16 cellular contexts compared by ENCODE assay signal in genomic region chr14:32702088-32702487, GRCh38.
A peak's percentile ranks its signal among the peaks of the same experiment; 100 is the strongest.
DNase-seq lines count a peak whose midpoint lies in the region; ATAC-seq, FAIRE-seq and TF ChIP-seq lines count a peak whose summit lies in the region.
"Had no signal": no experiment of that assay in that cellular context is flagged by ENCODE, and none has a peak within 500 bp of the region (broad histone marks: within the 10 kb centered on the region; RNA-seq: fewer than 3 reads in every experiment).

No MANE protein-coding gene starts in this region.

- H3K4me3 Mint-ChIP-seq in CD4-positive, alpha-beta T cell: no peak overlapping the region
- peak overlapping the region; percentile 47 for H3K4me3 Mint-ChIP-seq in activated T-helper 17 cell treated with anti-CD3 and anti-CD28 coated beads, Interleukin-2, amount 50 U/mL, for 72 hours
- H3K4me3 Mint-ChIP-seq: activated naive CD8-positive, alpha-beta T cell treated with anti-CD3 and anti-CD28 coated beads for 36 hours; central memory CD8-positive, alpha-beta T cell; naive thymus-derived CD4-positive, alpha-beta T cell had no signal

- H3K9me3 Mint-ChIP-seq in CD4-positive, alpha-beta T cell: no peaks in the 10 kb centered on the region
- H3K9me3 Mint-ChIP-seq in activated T-helper 17 cell treated with anti-CD3 and anti-CD28 coated beads, Interleukin-2, amount 50 U/mL, for 72 hours: no peaks in the 10 kb centered on the region
- H3K9me3 Mint-ChIP-seq: activated naive CD8-positive, alpha-beta T cell treated with anti-CD3 and anti-CD28 coated beads for 36 hours; naive thymus-derived CD4-positive, alpha-beta T cell had no signal

- FAIRE-seq in kidney (lab: Jason Lieb, UNC): peak; percentile 85

- no peak overlapping the region for H3K4me3 ChIP-seq in kidney (ENCODE audit: low read length in 2 of 2)
- H3K4me3 ChIP-seq in smooth muscle cell: no peak overlapping the region
- H3K4me3 ChIP-seq: hepatocyte had no signal

- H3K9ac ChIP-seq in kidney (ENCODE audit: low read length in 2 of 2) (no peak overlapping the region), smooth muscle cell (ENCODE audit: low read depth) (peak overlapping the region; percentile 74)

- H3K27me3 Mint-ChIP-seq in CD4-positive, alpha-beta T cell: no peaks in the 10 kb centered on the region
- H3K27me3 Mint-ChIP-seq in activated T-helper 17 cell treated with anti-CD3 and anti-CD28 coated beads, Interleukin-2, amount 50 U/mL, for 72 hours: no peaks in the 10 kb centered on the region
- H3K27me3 Mint-ChIP-seq: activated naive CD8-positive, alpha-beta T cell treated with anti-CD3 and anti-CD28 coated beads for 36 hours; central memory CD8-positive, alpha-beta T cell; naive thymus-derived CD4-positive, alpha-beta T cell had no signal

- peaks cover 0 to 2% of the 10 kb centered on the region in 2 donors for H3K4me1 ChIP-seq in kidney (ENCODE audit: control insufficient read depth in 1 of 2, insufficient read depth in 1 of 2, low read depth in 1 of 2, low read length in 2 of 2)
- H3K4me1 ChIP-seq in smooth muscle cell (ENCODE audit: low read depth): peaks cover 29% of the 10 kb centered on the region

- intact Hi-C loops in CD4-positive, alpha-beta T cell (cut with DNase I, micrococcal nuclease): no loop called here
- intact Hi-C loops in kidney (cut with DNase I): no loop called here

- no peaks in the 10 kb centered on the region for H3F3A ChIP-seq in smooth muscle cell (ENCODE audit: low read depth)

- H3K27ac ChIP-seq in CD4-positive, alpha-beta T cell (ENCODE audit: low read depth, low read length): no peak overlapping the region
- H3K27ac ChIP-seq in kidney (ENCODE audit: low read depth in 2 of 2, low read length in 2 of 2): peak overlapping the region in 1 of 2 donors; percentile 26
- peak overlapping the region; percentile 93 for H3K27ac ChIP-seq in smooth muscle cell (ENCODE audit: low read depth)
- H3K27ac ChIP-seq: hepatocyte had no signal

- H3K27ac Mint-ChIP-seq in CD4-positive, alpha-beta T cell: peak overlapping the region; percentile 80
- peak overlapping the region; percentile 87 for H3K27ac Mint-ChIP-seq in activated T-helper 17 cell treated with anti-CD3 and anti-CD28 coated beads, Interleukin-2, amount 50 U/mL, for 72 hours
- H3K27ac Mint-ChIP-seq: activated naive CD8-positive, alpha-beta T cell treated with anti-CD3 and anti-CD28 coated beads for 36 hours; naive thymus-derived CD4-positive, alpha-beta T cell had no signal

- H2AFZ ChIP-seq in smooth muscle cell (ENCODE audit: low read depth): peak overlapping the region; percentile 83
- H2AFZ ChIP-seq: hepatocyte had no signal

- no peaks in the 10 kb centered on the region for H3K79me2 ChIP-seq in smooth muscle cell (ENCODE audit: low read depth)
- H3K79me2 ChIP-seq: hepatocyte had no signal

- no peaks in the 10 kb centered on the region for H3K27me3 ChIP-seq in CD4-positive, alpha-beta T cell (ENCODE audit: control insufficient read depth, insufficient read depth, low read length)
- no peaks in the 10 kb centered on the region for H3K27me3 ChIP-seq in smooth muscle cell (ENCODE audit: low read depth)
- H3K27me3 ChIP-seq: hepatocyte had no signal

- POLR2A ChIA-PET in CD4-positive, alpha-beta T cell (lab: Charles Lee): no interaction called here

- ATAC-seq in CD4-positive, alpha-beta T cell (ENCODE audit: poor library complexity): no peak
- peak; percentile 34 for ATAC-seq in activated T-helper 17 cell treated with anti-CD3 and anti-CD28 coated beads, Interleukin-2, amount 50 U/mL, for 72 hours (replicated peaks)
- ATAC-seq in GM21737 (IDR thresholded peaks at IDR 0.05; ENCODE audit: unreplicated experiment) (no peak), GM18520 (IDR thresholded peaks at IDR 0.05; ENCODE audit: unreplicated experiment) (no peak)
- ATAC-seq: left colon had no signal

- H3K4me1 Mint-ChIP-seq in CD4-positive, alpha-beta T cell (ENCODE audit: low read depth): peaks cover 4% of the 10 kb centered on the region
- H3K4me1 Mint-ChIP-seq in activated T-helper 17 cell treated with anti-CD3 and anti-CD28 coated beads, Interleukin-2, amount 50 U/mL, for 72 hours: peaks cover 6% of the 10 kb centered on the region
- H3K4me1 Mint-ChIP-seq: central memory CD8-positive, alpha-beta T cell; naive thymus-derived CD4-positive, alpha-beta T cell had no signal

- H3K9me3 ChIP-seq in CD4-positive, alpha-beta T cell (ENCODE audit: control insufficient read depth, low read length): no peaks in the 10 kb centered on the region
- H3K9me3 ChIP-seq in kidney (ENCODE audit: control insufficient read depth in 1 of 2, low read length in 2 of 2) (no peaks in the 10 kb centered on the region), smooth muscle cell (replicated peaks; ENCODE audit: low read depth) (no peaks in the 10 kb centered on the region)

- no peak for DNase-seq in CD4-positive, alpha-beta T cell
- DNase-seq in kidney: no peak
- no peak for DNase-seq in smooth muscle cell (lab: John Stamatoyannopoulos, UW; ENCODE audit: unreplicated experiment)
- DNase-seq in NCI-H748 (lab: John Stamatoyannopoulos, UW; ENCODE audit: unreplicated experiment): no peak
- no peak for DNase-seq in activated naive CD4-positive, alpha-beta T cell treated with anti-CD3 and anti-CD28 coated beads, Interleukin-2, amount 50 U/mL, for 16 hours
- DNase-seq: DMS 273 treated with DMSO at 0.1 percent for 48 hours; erythroblast; naive thymus-derived CD4-positive, alpha-beta T cell; NCI-H2107 had no signal

- TF ChIP-seq CTCF in CD4-positive, alpha-beta T cell (IDR thresholded peaks at IDR 0.05): no peak
- TF ChIP-seq CTCF in kidney (IDR thresholded peaks at IDR 0.05; ENCODE audit: borderline replicate concordance, extremely low read depth, insufficient read depth) (no peak), smooth muscle cell (IDR thresholded peaks at IDR 0.05; ENCODE audit: borderline replicate concordance, insufficient read depth, poor library complexity, severe bottlenecking) (no peak)

- H3K36me3 Mint-ChIP-seq in CD4-positive, alpha-beta T cell (ENCODE audit: low read depth): no peaks in the 10 kb centered on the region
- no peaks in the 10 kb centered on the region for H3K36me3 Mint-ChIP-seq in activated T-helper 17 cell treated with anti-CD3 and anti-CD28 coated beads, Interleukin-2, amount 50 U/mL, for 72 hours (ENCODE audit: low read depth)
- H3K36me3 Mint-ChIP-seq: activated naive CD8-positive, alpha-beta T cell treated with anti-CD3 and anti-CD28 coated beads for 36 hours had no signal

- H3K36me3 ChIP-seq in kidney (ENCODE audit: control insufficient read depth in 1 of 2, insufficient read depth in 2 of 2, low read length in 2 of 2) (no peaks in the 10 kb centered on the region), smooth muscle cell (ENCODE audit: low read depth) (no peaks in the 10 kb centered on the region)

- no peaks in the 10 kb centered on the region for H4K20me1 ChIP-seq in smooth muscle cell (ENCODE audit: low read depth)

- peak overlapping the region; percentile 75 for H3K4me2 ChIP-seq in smooth muscle cell
- H3K4me2 ChIP-seq: hepatocyte had no signal

- CTCF ChIA-PET in CD4-positive, alpha-beta T cell (lab: Charles Lee): no interaction called here
